ENCODE assay signal across 8 cellular contexts in the genomic region with DNA sequence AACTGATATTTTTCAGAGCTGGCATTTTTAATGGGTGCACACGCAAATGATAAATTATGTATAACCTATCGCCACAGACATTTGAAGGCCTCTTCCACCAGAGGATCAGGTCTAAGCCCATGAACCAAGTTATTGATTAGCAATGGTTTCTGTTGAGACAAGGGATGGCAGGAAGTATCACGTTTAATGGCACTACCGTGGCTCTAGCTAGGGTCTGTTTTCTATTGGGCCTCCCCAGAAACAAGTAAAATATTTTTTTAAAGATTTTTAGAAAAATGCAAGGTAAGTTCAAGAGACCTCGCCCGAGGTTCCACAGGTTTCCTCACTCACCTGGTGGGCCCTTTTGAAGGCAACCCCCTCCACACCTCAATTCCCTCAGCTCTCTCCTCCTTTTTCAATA. TPM values are rescaled to one million over a fixed set of nuclear protein-coding genes. Genes with fewer than 3 reads are reported as not detected.
DNase-seq lines count a peak whose midpoint lies in the region; ATAC-seq, FAIRE-seq and TF ChIP-seq lines count a peak whose summit lies in the region.

No MANE protein-coding gene starts in this region.

- H3K4me1 ChIP-seq in ES-I3 (ENCODE audit: insufficient read depth, low read length): peaks cover 10% of the 10 kb centered on the region; the same call in 1 of the 2 replicates
- H3K4me1 ChIP-seq in keratinocyte (ENCODE audit: control insufficient read depth, extremely low read depth, insufficient read depth, low read length): peaks cover 23% of the 10 kb centered on the region
- H3K4me1 ChIP-seq in thymus (ENCODE audit: control insufficient read depth, insufficient read depth, low read length): peaks cover 3% of the 10 kb centered on the region

- ATAC-seq in HG02642 (IDR thresholded peaks at IDR 0.05; ENCODE audit: poor library complexity, unreplicated experiment): peak; percentile 6
- ATAC-seq in left lobe of liver: no peak

- H3K9me1 ChIP-seq in keratinocyte (ENCODE audit: control insufficient read depth, extremely low read depth, insufficient read depth, low read length): no peaks in the 10 kb centered on the region

- H3K9me3 Mint-ChIP-seq in activated CD4-positive, alpha-beta memory T cell treated with anti-CD3 and anti-CD28 coated beads, Interleukin-2, amount 10 ng/mL, durations not matched to agents 7 days and 5 days: no peaks in the 10 kb centered on the region

- CTCF ChIA-PET in activated CD4-positive, alpha-beta memory T cell treated with anti-CD3 and anti-CD28 coated beads, Interleukin-2, amount 10 ng/mL, durations not matched to agents 7 days and 5 days (lab: Charles Lee): interaction anchor here (0.8 to 3.6 kb wide), 5 partner anchors 10 to 180 kb away, joined by 3 to 29 read pairs (median 4); partner anchors contain the start of gene NFU1

- peaks cover 51% of the 10 kb centered on the region for H3K79me2 ChIP-seq in keratinocyte (ENCODE audit: control insufficient read depth, insufficient read depth, low read length)

- WGBS in thymus: 20% methylated on average over 6 of the region's 6 CpGs

- peaks cover 11% of the 10 kb centered on the region for H3K36me3 Mint-ChIP-seq in activated CD4-positive, alpha-beta memory T cell treated with anti-CD3 and anti-CD28 coated beads, Interleukin-2, amount 10 ng/mL, durations not matched to agents 7 days and 5 days (ENCODE audit: low read depth)

- H3K9ac ChIP-seq in ES-I3 (ENCODE audit: low read depth, low read length) (peak overlapping the region; percentile 74), keratinocyte (ENCODE audit: control insufficient read depth, extremely low read depth, insufficient read depth, low read length) (peak overlapping the region; percentile 91)

- TF ChIP-seq CTCF in keratinocyte (optimal IDR thresholded peaks at IDR 0.05 in 1 of 3, IDR thresholded peaks at IDR 0.05 in 1 of 3, conservative IDR thresholded peaks at IDR 0.05 in 1 of 3; ENCODE audit: extremely low read depth in 1 of 3, insufficient read depth in 2 of 3, low read length in 3 of 3): no peak

- no peak for FAIRE-seq in keratinocyte (lab: Jason Lieb, UNC)

- peak overlapping the region; percentile 80 for H3K4me3 Mint-ChIP-seq in activated CD4-positive, alpha-beta memory T cell treated with anti-CD3 and anti-CD28 coated beads, Interleukin-2, amount 10 ng/mL, durations not matched to agents 7 days and 5 days

- H2AFZ ChIP-seq in keratinocyte (ENCODE audit: control insufficient read depth, low read length): peak overlapping the region; percentile 61

- H4K20me1 ChIP-seq in keratinocyte (ENCODE audit: control insufficient read depth, extremely low read depth, insufficient read depth, low read length): no peaks in the 10 kb centered on the region

- H3K9me3 ChIP-seq in ES-I3 (ENCODE audit: control insufficient read depth, insufficient read depth, low read length) (no peaks in the 10 kb centered on the region), keratinocyte (ENCODE audit: control insufficient read depth, low read depth, low read length) (no peaks in the 10 kb centered on the region), thymus (ENCODE audit: control insufficient read depth) (no peaks in the 10 kb centered on the region)

- no peaks in the 10 kb centered on the region for H3K27me3 Mint-ChIP-seq in activated CD4-positive, alpha-beta memory T cell treated with anti-CD3 and anti-CD28 coated beads, Interleukin-2, amount 10 ng/mL, durations not matched to agents 7 days and 5 days

- intact Hi-C loops in posterior cingulate gyrus (cut with DNase I): loop anchor here (1.0 to 10.0 kb wide), 2 partner anchors 51 to 258 kb away; partner anchors contain the start of genes AAK1 and NFU1

- POLR2A ChIA-PET in activated CD4-positive, alpha-beta memory T cell treated with anti-CD3 and anti-CD28 coated beads, Interleukin-2, amount 10 ng/mL, durations not matched to agents 7 days and 5 days (lab: Charles Lee): interaction anchor here (0.6 to 3.8 kb wide), 7 partner anchors 10 to 1945 kb away, joined by 3 to 33 read pairs (median 4); partner anchors contain the start of genes NFU1, SNRPG and ZNF638

- no peak for DNase-seq in activated CD4-positive, alpha-beta memory T cell treated with anti-CD3 and anti-CD28 coated beads, Interleukin-2, amount 10 ng/mL, durations not matched to agents 7 days and 5 days
- DNase-seq in keratinocyte (ENCODE audit: low read depth, low spot score): no peak
- DNase-seq in posterior cingulate gyrus: no peak
- DNase-seq in left lobe of liver (ENCODE audit: low spot score): no peak
- no peak for DNase-seq in SKM-1 (lab: John Stamatoyannopoulos, UW; ENCODE audit: unreplicated experiment)

- peaks cover 47% of the 10 kb centered on the region for H3K4me1 Mint-ChIP-seq in activated CD4-positive, alpha-beta memory T cell treated with anti-CD3 and anti-CD28 coated beads, Interleukin-2, amount 10 ng/mL, durations not matched to agents 7 days and 5 days

- H3K27ac ChIP-seq in keratinocyte (ENCODE audit: control insufficient read depth, insufficient read depth, low read length) (peak overlapping the region; percentile 92), thymus (ENCODE audit: low read depth) (no peak overlapping the region)

- peak overlapping the region; percentile 70 to 99 (median 98) for H3K4me3 ChIP-seq in keratinocyte (ENCODE audit: control insufficient read depth in 2 of 3, extremely low read depth in 1 of 3, insufficient read depth in 2 of 3, low read depth in 1 of 3, low read length in 3 of 3)
- peak overlapping the region; percentile 91 for H3K4me3 ChIP-seq in thymus (ENCODE audit: low read length)

- peak overlapping the region; percentile 69 for H3K27ac Mint-ChIP-seq in activated CD4-positive, alpha-beta memory T cell treated with anti-CD3 and anti-CD28 coated beads, Interleukin-2, amount 10 ng/mL, durations not matched to agents 7 days and 5 days

- dilution Hi-C loops in keratinocyte (cut with MboI; ENCODE audit: extremely low pct_ligation_motif_present, low sequenced_read_pairs): no loop called here

- peak overlapping the region; percentile 94 for H3K4me2 ChIP-seq in keratinocyte (ENCODE audit: control insufficient read depth, extremely low read depth, insufficient read depth, low read depth, low read length)

- H3K36me3 ChIP-seq in ES-I3 (ENCODE audit: insufficient read depth, low read length) (no peaks in the 10 kb centered on the region), keratinocyte (ENCODE audit: control insufficient read depth in 2 of 2, extremely low read depth in 1 of 2, insufficient read depth in 2 of 2, low read length in 2 of 2) (peaks cover 0 to 3% of the 10 kb centered on the region in 2 experiments), thymus (ENCODE audit: control insufficient read depth, insufficient read depth) (no peaks in the 10 kb centered on the region)

- H3K27me3 ChIP-seq in keratinocyte (ENCODE audit: control insufficient read depth, extremely low read depth, insufficient read depth, low read length) (no peaks in the 10 kb centered on the region), thymus (ENCODE audit: control insufficient read depth, insufficient read depth) (no peaks in the 10 kb centered on the region)

RNA-seq across cellular contexts. Expression of gene GFPT1, which starts 0.7 kb away (rescaled TPM):
- 10 to 100 TPM; 27.4 to 29.6 TPM for total RNA-seq in activated CD4-positive, alpha-beta memory T cell treated with anti-CD3 and anti-CD28 coated beads, Interleukin-2, amount 10 ng/mL, durations not matched to agents 7 days and 5 days
- polyA plus RNA-seq in keratinocyte (7.2 to 12.9 TPM (median 12.1 TPM) in 3 replicates), thymus (7.0 TPM)
- polyA plus RNA-seq in keratinocyte (2011; ENCODE audit: low read depth): 71.4 TPM
- polyA plus RNA-seq in keratinocyte (2011; cell fraction: cytosol; rRNA removed): 6.7 and 11.8 TPM in 2 replicates
- 10.4 and 14.3 TPM in 2 replicates for polyA plus RNA-seq in keratinocyte (2011; cell fraction: nucleus; rRNA removed)
- 15.6 and 24.5 TPM in 2 replicates for polyA plus RNA-seq in keratinocyte (2012; ENCODE audit: low replicate concordance)
- 8.3 to 16.4 TPM (median 8.7 TPM) in 3 replicates for polyA minus RNA-seq in keratinocyte
- polyA minus RNA-seq in keratinocyte (2011; cell fraction: cytosol; rRNA and poly(A)+ RNA removed): 31.1 TPM
- polyA minus RNA-seq in keratinocyte (2011; cell fraction: nucleus; rRNA and poly(A)+ RNA removed): 10.4 and 24.2 TPM in 2 replicates
- 29.5 TPM for total RNA-seq in left lobe of liver

RNA-seq across cellular contexts. Expression of gene NFU1, which starts 50.9 kb away (rescaled TPM):
- total RNA-seq in activated CD4-positive, alpha-beta memory T cell treated with anti-CD3 and anti-CD28 coated beads, Interleukin-2, amount 10 ng/mL, durations not matched to agents 7 days and 5 days: 10 to 100 TPM; 24.4 to 30.7 TPM
- 28.0 to 53.7 TPM (median 30.1 TPM) in 3 replicates for polyA plus RNA-seq in keratinocyte
- 147 TPM for polyA plus RNA-seq in keratinocyte (2011; ENCODE audit: low read depth)
- 38.5 and 75.0 TPM in 2 replicates for polyA plus RNA-seq in keratinocyte (2011; cell fraction: cytosol; rRNA removed)
- polyA plus RNA-seq in keratinocyte (2011; cell fraction: nucleus; rRNA removed): 16.6 and 24.9 TPM in 2 replicates
- 17.1 and 49.9 TPM in 2 replicates for polyA plus RNA-seq in keratinocyte (2012; ENCODE audit: low replicate concordance)
- 1.6 to 15.2 TPM (median 5.7 TPM) in 3 replicates for polyA minus RNA-seq in keratinocyte
- 17.6 TPM for polyA minus RNA-seq in keratinocyte (2011; cell fraction: cytosol; rRNA and poly(A)+ RNA removed)
- 1.9 and 5.7 TPM in 2 replicates for polyA minus RNA-seq in keratinocyte (2011; cell fraction: nucleus; rRNA and poly(A)+ RNA removed)
- polyA plus RNA-seq in thymus: 77.2 TPM
- total RNA-seq in left lobe of liver: 12.0 TPM
